Comparison of ENCODE assay signal across 26 cellular contexts in the genomic region with DNA sequence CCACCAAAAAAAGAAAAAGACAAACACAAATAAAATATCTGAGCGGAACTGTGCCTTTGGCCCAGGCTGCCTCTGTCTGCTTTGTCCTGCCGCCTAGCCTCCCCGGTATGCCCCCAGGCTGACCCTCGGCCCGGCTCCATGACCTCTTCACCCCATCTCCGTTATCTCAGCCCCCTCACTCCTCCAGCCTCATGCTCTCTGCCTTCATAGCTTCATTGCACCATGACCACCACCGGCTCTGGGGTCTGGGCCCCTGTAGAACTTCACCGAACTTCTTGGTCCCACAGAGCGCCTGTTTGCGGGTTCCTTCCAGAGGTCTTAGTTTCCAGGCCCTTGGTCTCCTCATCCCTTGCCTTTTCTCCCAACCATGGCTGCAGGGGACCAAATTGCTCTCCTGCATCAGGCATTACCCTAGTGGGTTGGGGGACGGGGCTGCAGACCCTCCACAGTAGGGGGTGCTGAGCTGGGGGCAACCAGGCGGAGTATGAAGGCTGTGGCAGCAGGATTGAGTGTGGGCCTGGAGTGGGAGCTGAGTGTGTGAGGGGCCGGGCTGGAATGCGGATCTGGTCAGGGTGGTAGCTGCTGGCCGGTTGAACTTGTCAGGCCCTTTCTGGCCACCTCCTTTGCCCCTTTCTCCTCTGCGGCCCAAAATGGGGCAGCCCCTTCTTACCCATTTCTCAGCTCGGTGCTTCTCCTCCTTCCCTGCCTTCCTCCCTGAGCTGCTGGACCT. TPM values are rescaled to one million over a fixed set of nuclear protein-coding genes. Genes with fewer than 3 reads are reported as not detected.
DNase-seq lines count a peak whose midpoint lies in the region; ATAC-seq, FAIRE-seq and TF ChIP-seq lines count a peak whose summit lies in the region.
"Had no signal": no experiment of that assay in that cellular context is flagged by ENCODE, and none has a peak within 500 bp of the region (broad histone marks: within the 10 kb centered on the region; RNA-seq: fewer than 3 reads in every experiment).

No MANE protein-coding gene starts in this region.

- peaks cover 99% of the 10 kb centered on the region; the same call in 2 of the 3 replicates for H3K36me3 ChIP-seq in K562 (ENCODE audit: control insufficient read depth, insufficient read depth, low read length)
- H3K36me3 ChIP-seq in aorta (ENCODE audit: control insufficient read depth in 1 of 2, insufficient read depth in 2 of 2, low read length in 1 of 2) = peaks cover 1 to 5% of the 10 kb centered on the region in 2 donors

- no peak for TF ChIP-seq RAD21 in K562 (CRISPR knock-in tag; conservative IDR thresholded peaks at IDR 0.05 in 1 of 2, IDR thresholded peaks at IDR 0.05 in 1 of 2)

- H3K4me1 Mint-ChIP-seq in activated naive CD8-positive, alpha-beta T cell treated with anti-CD3 and anti-CD28 coated beads, Interleukin-2, amount 50 U/mL, for 24 hours = no peaks in the 10 kb centered on the region
- no peaks in the 10 kb centered on the region for H3K4me1 Mint-ChIP-seq in activated naive CD8-positive, alpha-beta T cell treated with anti-CD3 and anti-CD28 coated beads for 36 hours
- H3K4me1 Mint-ChIP-seq in neural crest cell = peaks cover 18% of the 10 kb centered on the region
- H3K4me1 Mint-ChIP-seq: CD8-positive, alpha-beta memory T cell; IgD-negative memory B cell; mesothelial cell of epicardium had no signal

- WGBS in K562 (ENCODE audit: insufficient coverage, low coverage, missing lambda C conversion rate) = 74% methylated on average over 15 of the region's 17 CpGs
- WGBS in aorta, 2 donors = 75 to 77% methylated on average over 16 to 17 of the region's 17 CpGs

- no peaks in the 10 kb centered on the region for H3K9me1 ChIP-seq in K562 (ENCODE audit: control insufficient read depth, insufficient read depth, low read length)

- H3K4me3 Mint-ChIP-seq in activated naive CD8-positive, alpha-beta T cell treated with anti-CD3 and anti-CD28 coated beads, Interleukin-2, amount 50 U/mL, for 24 hours = no peak overlapping the region
- no peak overlapping the region for H3K4me3 Mint-ChIP-seq in activated naive CD8-positive, alpha-beta T cell treated with anti-CD3 and anti-CD28 coated beads for 36 hours
- H3K4me3 Mint-ChIP-seq in neural crest cell = peak overlapping the region; percentile 38
- H3K4me3 Mint-ChIP-seq: CD8-positive, alpha-beta memory T cell; IgD-negative memory B cell; mesothelial cell of epicardium had no signal

- intact Hi-C loops in K562 (cut with micrococcal nuclease) = no loop called here
- intact Hi-C loops in aorta (cut with DNase I) = no loop called here

- no peaks in the 10 kb centered on the region for H3K9me3 ChIP-seq in K562 (replicated peaks; ENCODE audit: control insufficient read depth, insufficient read depth, low read depth, low read length)
- no peaks in the 10 kb centered on the region for H3K9me3 ChIP-seq in aorta (ENCODE audit: control insufficient read depth, low read length)
- H3K9me3 ChIP-seq: body of pancreas, SJSA1, vagina had no signal

- H3K4me2 ChIP-seq in K562 (ENCODE audit: insufficient read depth, low read length) = no peak overlapping the region
- H3K4me2 ChIP-seq: smooth muscle cell had no signal

- no peak for FAIRE-seq in K562 (lab: Jason Lieb, UNC)
- no peak for FAIRE-seq in frontal cortex (lab: Jason Lieb, UNC)
- FAIRE-seq: GM12891, RCC 7860 had no signal

- TF ChIP-seq POLR2A in K562 (conservative IDR thresholded peaks at IDR 0.05) = no peak

- H3K36me3 Mint-ChIP-seq in activated naive CD8-positive, alpha-beta T cell treated with anti-CD3 and anti-CD28 coated beads, Interleukin-2, amount 50 U/mL, for 24 hours (ENCODE audit: low read depth) = peaks cover 22% of the 10 kb centered on the region
- peaks cover 8% of the 10 kb centered on the region for H3K36me3 Mint-ChIP-seq in activated naive CD8-positive, alpha-beta T cell treated with anti-CD3 and anti-CD28 coated beads for 36 hours
- peaks cover 10% of the 10 kb centered on the region for H3K36me3 Mint-ChIP-seq in neural crest cell (ENCODE audit: low read depth)

- H3K4me1 ChIP-seq in K562 (replicated peaks in 1 of 2; ENCODE audit: control insufficient read depth in 2 of 2, insufficient read depth in 2 of 2, low read length in 2 of 2) (peaks cover 3 to 26% of the 10 kb centered on the region in 2 experiments; a peak in 3 of 5 replicates), aorta (ENCODE audit: control insufficient read depth in 1 of 2, insufficient read depth in 2 of 2, low read length in 2 of 2) (no peaks in the 10 kb centered on the region)
- H3K4me1 ChIP-seq: body of pancreas, SJSA1, vagina had no signal

- ATAC-seq in activated naive CD8-positive, alpha-beta T cell treated with anti-CD3 and anti-CD28 coated beads, Interleukin-2, amount 50 U/mL, for 24 hours = no peak
- no peak for ATAC-seq in K562
- no peak for ATAC-seq in aorta (ENCODE audit: low FRiP score)
- ATAC-seq: body of pancreas had no signal

- CTCF ChIA-PET in K562 (lab: Yijun Ruan, JAX; ENCODE audit: low intra/inter-chr PET ratio) = no interaction called here

- H3K79me2 ChIP-seq in K562 (ENCODE audit: control insufficient read depth, insufficient read depth, low read length) = no peaks in the 10 kb centered on the region

- no peak overlapping the region for H3K27ac ChIP-seq in K562 (ENCODE audit: extremely low read depth, low read depth, low read length)
- H3K27ac ChIP-seq in aorta (ENCODE audit: low read depth in 1 of 2, low read length in 2 of 2) = no peak overlapping the region
- H3K27ac ChIP-seq: body of pancreas, SJSA1, vagina had no signal

- no peaks in the 10 kb centered on the region for H3K27me3 Mint-ChIP-seq in activated naive CD8-positive, alpha-beta T cell treated with anti-CD3 and anti-CD28 coated beads, Interleukin-2, amount 50 U/mL, for 24 hours
- no peaks in the 10 kb centered on the region for H3K27me3 Mint-ChIP-seq in activated naive CD8-positive, alpha-beta T cell treated with anti-CD3 and anti-CD28 coated beads for 36 hours
- no peaks in the 10 kb centered on the region for H3K27me3 Mint-ChIP-seq in neural crest cell (ENCODE audit: low read depth)
- H3K27me3 Mint-ChIP-seq: CD8-positive, alpha-beta memory T cell; IgD-negative memory B cell; naive B cell had no signal

- no peak for DNase-seq in activated naive CD8-positive, alpha-beta T cell treated with anti-CD3 and anti-CD28 coated beads, Interleukin-2, amount 50 U/mL, for 24 hours
- no peak for DNase-seq in activated naive CD8-positive, alpha-beta T cell treated with anti-CD3 and anti-CD28 coated beads for 36 hours
- no peak for DNase-seq in K562 (ENCODE audit: extremely low read depth in 1 of 4, low spot score in 3 of 4)
- no peak for DNase-seq in neural crest cell (ENCODE audit: low read depth, low spot score)
- DNase-seq in aorta = peak; percentile 30 to 70
- no peak for DNase-seq in retina
- DNase-seq in frontal cortex (ENCODE audit: low spot score in 2 of 2) = no peak
- DNase-seq in NCI-H2081 treated with DMSO at 0.1 percent for 48 hours (lab: John Stamatoyannopoulos, UW) = no peak
- DNase-seq: activated gamma-delta T cell; activated T-cell treated with anti-CD3 and anti-CD28 coated beads, Interleukin-2, amount 50 U/mL, for 1 hour; body of pancreas; DMS 273 treated with DMSO at 0.1 percent for 48 hours; EL; naive B cell; NCI-H1092 treated with DMSO at 0.1 percent for 48 hours; NCI-H1930; substantia nigra; T-helper 1 cell had no signal

- H2AFZ ChIP-seq in K562 (ENCODE audit: low read depth, low read length) = no peak overlapping the region

- no peaks in the 10 kb centered on the region for H3K9me3 Mint-ChIP-seq in activated naive CD8-positive, alpha-beta T cell treated with anti-CD3 and anti-CD28 coated beads, Interleukin-2, amount 50 U/mL, for 24 hours
- no peaks in the 10 kb centered on the region for H3K9me3 Mint-ChIP-seq in activated naive CD8-positive, alpha-beta T cell treated with anti-CD3 and anti-CD28 coated beads for 36 hours
- H3K9me3 Mint-ChIP-seq in neural crest cell = no peaks in the 10 kb centered on the region
- H3K9me3 Mint-ChIP-seq: CD8-positive, alpha-beta memory T cell; IgD-negative memory B cell; mesothelial cell of epicardium; naive B cell had no signal

- no peak overlapping the region for H3K4me3 ChIP-seq in K562
- no peak overlapping the region for H3K4me3 ChIP-seq in aorta (ENCODE audit: low read length in 2 of 2)
- H3K4me3 ChIP-seq: body of pancreas, SJSA1, smooth muscle cell, vagina had no signal

- BruUV-seq in K562 (replicated peaks; lab: Mats Ljungman, UMichigan) = no TSS peak

- H3K27me3 ChIP-seq in K562 (ENCODE audit: control insufficient read depth in 2 of 2, insufficient read depth in 2 of 2, low read length in 2 of 2) (no peaks in the 10 kb centered on the region), aorta (ENCODE audit: control insufficient read depth in 1 of 2, insufficient read depth in 2 of 2, low read length in 1 of 2) (no peaks in the 10 kb centered on the region)
- H3K27me3 ChIP-seq: body of pancreas, SJSA1, vagina had no signal

- in situ Hi-C loops in K562 (cut with MboI) = no loop called here

- TF ChIP-seq EP300 in K562 (IDR thresholded peaks at IDR 0.05; ENCODE audit: low read length) = no peak

- POLR2A ChIA-PET in K562 (lab: Yijun Ruan, JAX) = interaction anchor here (0.6 to 2.1 kb wide), 3 partner anchors 9 to 45 kb away, joined by 3 to 14 read pairs (median 5); a partner anchor contains a TSS

- H3K9ac ChIP-seq in K562 (ENCODE audit: insufficient read depth in 1 of 2, low read depth in 2 of 2, low read length in 2 of 2) = no peak overlapping the region

- TF ChIP-seq CTCF in K562 (IDR thresholded peaks at IDR 0.05 in 2 of 3, conservative IDR thresholded peaks at IDR 0.05 in 1 of 3; ENCODE audit: insufficient read depth in 2 of 3, low read depth in 1 of 3, low read length in 3 of 3) = no peak
- no peak for TF ChIP-seq CTCF in neural crest cell (conservative IDR thresholded peaks at IDR 0.05)

- H4K20me1 ChIP-seq in K562 (replicated peaks; ENCODE audit: control insufficient read depth, insufficient read depth, low read length) = no peaks in the 10 kb centered on the region

- H3K27ac Mint-ChIP-seq in activated naive CD8-positive, alpha-beta T cell treated with anti-CD3 and anti-CD28 coated beads, Interleukin-2, amount 50 U/mL, for 24 hours = peak overlapping the region; percentile 50
- H3K27ac Mint-ChIP-seq in activated naive CD8-positive, alpha-beta T cell treated with anti-CD3 and anti-CD28 coated beads for 36 hours = no peak overlapping the region
- peak overlapping the region; percentile 14 for H3K27ac Mint-ChIP-seq in neural crest cell (ENCODE audit: unreplicated experiment)
- H3K27ac Mint-ChIP-seq: mesothelial cell of epicardium had no signal

RNA-seq across cellular contexts. Expression of a gene that starts 6.9 kb away (rescaled TPM):
- total RNA-seq in activated naive CD8-positive, alpha-beta T cell treated with anti-CD3 and anti-CD28 coated beads for 36 hours = 10 to 100 TPM; 39.5 to 41.4 TPM
- total RNA-seq in K562 (2011; cell fraction: chromatin; rRNA removed; ENCODE audit: low replicate concordance) = 4.5 and 8.9 TPM in 2 replicates
- total RNA-seq in K562 (2011; cell fraction: nucleolus; rRNA removed) = 8.7 and 12.5 TPM in 2 replicates
- total RNA-seq in K562 (2011; cell fraction: nucleoplasm; rRNA removed) = 7.2 and 10.7 TPM in 2 replicates
- total RNA-seq in K562 (2014; rRNA removed) (34.6 and 38.2 TPM in 2 replicates), K562 (2014; rRNA removed; fragmentation: Illumina TruSeq; extraction: Trizol) (6.7 and 8.6 TPM in 2 replicates), K562 (2015; rRNA removed; fragmentation: Illumina TruSeq; extraction: Trizol) (16.9 and 18.2 TPM in 2 replicates), K562 (2021) (27.5 and 28.2 TPM in 2 replicates), neural crest cell (31.8 and 34.8 TPM in 2 replicates), aorta (1 to 10 TPM; 7.9 to 8.8 TPM), frontal cortex (12.6 TPM)
- polyA plus RNA-seq in K562 (2011; rRNA removed) (10.6 and 13.3 TPM in 2 replicates), K562 (2014; fragmentation: Illumina TruSeq; extraction: Trizol) (25.1 and 28.8 TPM in 2 replicates), K562 (2014; fragmentation: Nextera tagmentation; extraction: Ambion mirVana) (1 to 10 TPM; 3.3 to 5.6 TPM), K562 (2014; rRNA removed) (27.3 and 38.0 TPM in 2 replicates), aorta (10 to 100 TPM; 13.3 to 23.6 TPM)
- polyA plus RNA-seq in K562 (2011; cell fraction: cytosol; rRNA removed) = 12.9 and 25.4 TPM in 2 replicates
- 11.5 and 18.3 TPM in 2 replicates for polyA plus RNA-seq in K562 (2011; cell fraction: nucleus; rRNA removed)
- 26.2 and 27.2 TPM in 2 replicates for polyA plus RNA-seq in K562 (2012)
- polyA minus RNA-seq in K562 (2011; rRNA and poly(A)+ RNA removed) = 2.8 and 3.3 TPM in 2 replicates
- polyA minus RNA-seq in K562 (2011; cell fraction: cytosol; rRNA and poly(A)+ RNA removed) = 8.1 and 11.4 TPM in 2 replicates
- 6.7 and 9.0 TPM in 2 replicates for polyA minus RNA-seq in K562 (2011; cell fraction: nucleus; rRNA and poly(A)+ RNA removed)

RNA-seq across cellular contexts. Expression of a gene that starts 7.5 kb away (rescaled TPM):
- 10 to 100 TPM; 83.8 to 91.1 TPM for total RNA-seq in activated naive CD8-positive, alpha-beta T cell treated with anti-CD3 and anti-CD28 coated beads for 36 hours
- total RNA-seq in K562 (2011; cell fraction: chromatin; rRNA removed; ENCODE audit: low replicate concordance) = 24.7 and 53.3 TPM in 2 replicates
- total RNA-seq in K562 (2011; cell fraction: nucleolus; rRNA removed) = 38.0 and 39.7 TPM in 2 replicates
- total RNA-seq in K562 (2011; cell fraction: nucleoplasm; rRNA removed) = 35.7 and 40.2 TPM in 2 replicates
- total RNA-seq in K562 (2014; rRNA removed) (75.3 and 77.4 TPM in 2 replicates), K562 (2014; rRNA removed; fragmentation: Illumina TruSeq; extraction: Trizol) (28.5 and 30.9 TPM in 2 replicates), K562 (2015; rRNA removed; fragmentation: Illumina TruSeq; extraction: Trizol) (49.3 and 51.7 TPM in 2 replicates), K562 (2021) (73.3 and 88.6 TPM in 2 replicates), neural crest cell (81.9 and 88.6 TPM in 2 replicates), aorta (10 to 100 TPM; 46.1 to 73.1 TPM), frontal cortex (22.0 TPM)
- polyA plus RNA-seq in K562 (2011; rRNA removed) (22.8 and 23.4 TPM in 2 replicates), K562 (2014; fragmentation: Illumina TruSeq; extraction: Trizol) (102 and 107 TPM in 2 replicates), K562 (2014; fragmentation: Nextera tagmentation; extraction: Ambion mirVana) (under 1 TPM; 0.31 to 0.56 TPM), K562 (2014; rRNA removed) (71.2 and 75.1 TPM in 2 replicates), aorta (100 to 1,000 TPM in 1 of 2 donors, 10 to 100 TPM in 1; 51.0 to 108 TPM)
- polyA plus RNA-seq in K562 (2011; cell fraction: cytosol; rRNA removed) = 21.9 and 35.3 TPM in 2 replicates
- 42.2 and 55.5 TPM in 2 replicates for polyA plus RNA-seq in K562 (2011; cell fraction: nucleus; rRNA removed)
- polyA plus RNA-seq in K562 (2012) = 59.8 and 63.9 TPM in 2 replicates
- 5.5 and 6.6 TPM in 2 replicates for polyA minus RNA-seq in K562 (2011; rRNA and poly(A)+ RNA removed)
- 11.0 and 17.1 TPM in 2 replicates for polyA minus RNA-seq in K562 (2011; cell fraction: cytosol; rRNA and poly(A)+ RNA removed)
- 12.3 and 14.2 TPM in 2 replicates for polyA minus RNA-seq in K562 (2011; cell fraction: nucleus; rRNA and poly(A)+ RNA removed)

RNA-seq across cellular contexts. Expression of a gene that starts 14.8 kb away (rescaled TPM):
- 10 to 100 TPM; 24.9 to 26.4 TPM for total RNA-seq in activated naive CD8-positive, alpha-beta T cell treated with anti-CD3 and anti-CD28 coated beads for 36 hours
- total RNA-seq in K562 (2011; cell fraction: chromatin; rRNA removed; ENCODE audit: low replicate concordance) = 84.4 and 156 TPM in 2 replicates
- total RNA-seq in K562 (2011; cell fraction: nucleolus; rRNA removed) = 84.5 and 93.2 TPM in 2 replicates
- 82.3 and 98.5 TPM in 2 replicates for total RNA-seq in K562 (2011; cell fraction: nucleoplasm; rRNA removed)
- 29.3 and 33.3 TPM in 2 replicates for total RNA-seq in K562 (2014; rRNA removed)
- total RNA-seq in K562 (2014; rRNA removed; fragmentation: Illumina TruSeq; extraction: Trizol) = 7.1 and 8.5 TPM in 2 replicates
- 20.1 and 21.7 TPM in 2 replicates for total RNA-seq in K562 (2015; rRNA removed; fragmentation: Illumina TruSeq; extraction: Trizol)
- 34.0 and 41.8 TPM in 2 replicates for total RNA-seq in K562 (2021)
- 13.7 and 19.6 TPM in 2 replicates for polyA plus RNA-seq in K562 (2011; rRNA removed)
- polyA plus RNA-seq in K562 (2011; cell fraction: cytosol; rRNA removed) = 13.2 and 20.8 TPM in 2 replicates
- polyA plus RNA-seq in K562 (2011; cell fraction: nucleus; rRNA removed) = 76.1 and 109 TPM in 2 replicates
- 20.2 and 35.5 TPM in 2 replicates for polyA plus RNA-seq in K562 (2012)
- polyA plus RNA-seq in K562 (2014; fragmentation: Illumina TruSeq; extraction: Trizol) = 11.6 and 16.5 TPM in 2 replicates
- polyA plus RNA-seq in K562 (2014; fragmentation: Nextera tagmentation; extraction: Ambion mirVana) = under 1 TPM; 0.10 to 0.11 TPM
- polyA plus RNA-seq in K562 (2014; rRNA removed) = 22.6 and 27.7 TPM in 2 replicates
- polyA minus RNA-seq in K562 (2011; rRNA and poly(A)+ RNA removed) = 12.5 and 15.8 TPM in 2 replicates
- polyA minus RNA-seq in K562 (2011; cell fraction: cytosol; rRNA and poly(A)+ RNA removed) = 15.7 and 17.3 TPM in 2 replicates
- 23.2 and 31.2 TPM in 2 replicates for polyA minus RNA-seq in K562 (2011; cell fraction: nucleus; rRNA and poly(A)+ RNA removed)
- total RNA-seq in neural crest cell = 67.7 and 73.2 TPM in 2 replicates
- total RNA-seq in aorta = 10 to 100 TPM; 37.5 to 57.7 TPM
- polyA plus RNA-seq in aorta = 10 to 100 TPM in 1 of 2 donors, 1 to 10 TPM in 1; 7.6 to 24.2 TPM
- 58.3 TPM for total RNA-seq in frontal cortex

RNA-seq across cellular contexts. Expression of a gene that starts 22.3 kb away (rescaled TPM):
- 1 to 10 TPM in 1 of 2 experiments, under 1 TPM in 1; 0.89 to 1.4 TPM for total RNA-seq in activated naive CD8-positive, alpha-beta T cell treated with anti-CD3 and anti-CD28 coated beads for 36 hours
- 1.4 and 2.0 TPM in 2 replicates for total RNA-seq in K562 (2011; cell fraction: chromatin; rRNA removed; ENCODE audit: low replicate concordance)
- total RNA-seq in K562 (2011; cell fraction: nucleolus; rRNA removed) = 0.79 and 1.2 TPM in 2 replicates
- total RNA-seq in K562 (2011; cell fraction: nucleoplasm; rRNA removed) = 0.44 and 0.99 TPM in 2 replicates
- total RNA-seq in K562 (2014; rRNA removed) = not detected in 2 replicates
- total RNA-seq in K562 (2014; rRNA removed; fragmentation: Illumina TruSeq; extraction: Trizol) = 0.07 and 0.22 TPM in 2 replicates
- 0.11 and 0.29 TPM in 2 replicates for total RNA-seq in K562 (2015; rRNA removed; fragmentation: Illumina TruSeq; extraction: Trizol)
- total RNA-seq in K562 (2021) = 0.38 and 0.47 TPM in 2 replicates
- 0.31 and 0.79 TPM in 2 replicates for polyA plus RNA-seq in K562 (2011; rRNA removed)
- polyA plus RNA-seq in K562 (2011; cell fraction: cytosol; rRNA removed) = 0.55 and 1.5 TPM in 2 replicates
- 3.4 and 4.3 TPM in 2 replicates for polyA plus RNA-seq in K562 (2011; cell fraction: nucleus; rRNA removed)
- 0.70 and 0.80 TPM in 2 replicates for polyA plus RNA-seq in K562 (2012)
- polyA plus RNA-seq in K562 (2014; fragmentation: Illumina TruSeq; extraction: Trizol) = 0.21 and 0.27 TPM in 2 replicates
- polyA plus RNA-seq in K562 (2014; fragmentation: Nextera tagmentation; extraction: Ambion mirVana) = under 1 TPM; 0.03 to 0.23 TPM
- 0.36 and 2.6 TPM in 2 replicates for polyA plus RNA-seq in K562 (2014; rRNA removed)
- polyA minus RNA-seq in K562 (2011; rRNA and poly(A)+ RNA removed) = 0.51 TPM in 1 of 2 replicates, not detected in the other
- not detected in 2 replicates for polyA minus RNA-seq in K562 (2011; cell fraction: cytosol; rRNA and poly(A)+ RNA removed)
- polyA minus RNA-seq in K562 (2011; cell fraction: nucleus; rRNA and poly(A)+ RNA removed) = 0.13 and 0.67 TPM in 2 replicates
- 5.7 and 6.4 TPM in 2 replicates for total RNA-seq in neural crest cell
- total RNA-seq in aorta = 1 to 10 TPM in 1 of 2 donors, under 1 TPM in 1; 0.23 to 1.8 TPM
- under 1 TPM in 1 of 2 donors, not detected in 1; 0.08 TPM for polyA plus RNA-seq in aorta
- total RNA-seq in frontal cortex = 11.8 TPM
- total RNA-seq: SJSA1 had no signal
- polyA plus RNA-seq: CD8-positive, alpha-beta memory T cell; IgD-negative memory B cell; smooth muscle cell had no signal

RNA-seq across cellular contexts. Expression of a gene that starts 26.6 kb away (rescaled TPM):
- total RNA-seq in activated naive CD8-positive, alpha-beta T cell treated with anti-CD3 and anti-CD28 coated beads for 36 hours = 10 to 100 TPM; 29.3 TPM
- total RNA-seq in K562 (2011; cell fraction: chromatin; rRNA removed; ENCODE audit: low replicate concordance) = 34.9 and 76.7 TPM in 2 replicates
- 63.2 and 73.7 TPM in 2 replicates for total RNA-seq in K562 (2011; cell fraction: nucleolus; rRNA removed)
- 62.0 and 68.4 TPM in 2 replicates for total RNA-seq in K562 (2011; cell fraction: nucleoplasm; rRNA removed)
- total RNA-seq in K562 (2014; rRNA removed) (56.4 and 60.5 TPM in 2 replicates), K562 (2014; rRNA removed; fragmentation: Illumina TruSeq; extraction: Trizol) (34.1 and 35.3 TPM in 2 replicates), K562 (2015; rRNA removed; fragmentation: Illumina TruSeq; extraction: Trizol) (46.4 and 46.8 TPM in 2 replicates), K562 (2021) (57.7 and 64.6 TPM in 2 replicates), neural crest cell (70.7 and 74.0 TPM in 2 replicates), aorta (100 to 1,000 TPM in 1 of 2 donors, 10 to 100 TPM in 1; 88.0 to 115 TPM), frontal cortex (26.9 TPM)
- polyA plus RNA-seq in K562 (2011; rRNA removed) (55.5 and 85.5 TPM in 2 replicates), K562 (2014; fragmentation: Illumina TruSeq; extraction: Trizol) (41.5 and 48.3 TPM in 2 replicates), K562 (2014; fragmentation: Nextera tagmentation; extraction: Ambion mirVana) (10 to 100 TPM; 49.4 to 57.1 TPM), K562 (2014; rRNA removed) (62.8 and 74.4 TPM in 2 replicates), aorta (100 to 1,000 TPM; 189 to 244 TPM)
- 120 and 121 TPM in 2 replicates for polyA plus RNA-seq in K562 (2011; cell fraction: cytosol; rRNA removed)
- 192 and 207 TPM in 2 replicates for polyA plus RNA-seq in K562 (2011; cell fraction: nucleus; rRNA removed)
- 68.1 and 168 TPM in 2 replicates for polyA plus RNA-seq in K562 (2012)
- polyA minus RNA-seq in K562 (2011; rRNA and poly(A)+ RNA removed) = 23.5 and 23.6 TPM in 2 replicates
- polyA minus RNA-seq in K562 (2011; cell fraction: cytosol; rRNA and poly(A)+ RNA removed) = 28.1 and 37.4 TPM in 2 replicates
- 24.4 and 32.1 TPM in 2 replicates for polyA minus RNA-seq in K562 (2011; cell fraction: nucleus; rRNA and poly(A)+ RNA removed)

Comparison
In these comparisons a context has a peak if more than half of its experiments do, and no peak if none do; other contexts are left out.
1. DNase-seq: peak in aorta (2 of 2); none in activated naive CD8-positive, alpha-beta T cell treated with anti-CD3 and anti-CD28 coated beads, Interleukin-2, amount 50 U/mL, for 24 hours (single experiment), activated naive CD8-positive, alpha-beta T cell treated with anti-CD3 and anti-CD28 coated beads for 36 hours (single experiment), K562 (0 of 4), neural crest cell (single experiment), retina (single experiment), frontal cortex (0 of 2) and NCI-H2081 treated with DMSO at 0.1 percent for 48 hours (single experiment).